In genomic region chr7:46685051-46685450, GRCh38 we compare ENCODE assay signal across 23 cellular contexts.
DNase-seq lines count a peak whose midpoint lies in the region; ATAC-seq, FAIRE-seq and TF ChIP-seq lines count a peak whose summit lies in the region.
"Had no signal": no experiment of that assay in that cellular context is flagged by ENCODE, and none has a peak within 500 bp of the region (broad histone marks: within the 10 kb centered on the region; RNA-seq: fewer than 3 reads in every experiment).

No MANE protein-coding gene starts in this region.

- FAIRE-seq in endothelial cell of umbilical vein (lab: Jason Lieb, UNC) (peak; percentile 63), pancreas (lab: Jason Lieb, UNC) (no peak), small intestine (lab: Jason Lieb, UNC) (no peak)
- FAIRE-seq: GM18507, H54, TTC549 had no signal

- ATAC-seq in PC-3 (peak; percentile 51), pancreas (peak in 3 of 4 donors; percentile 34 to 91 (median 72)), Right ventricle myocardium inferior (no peak)
- ATAC-seq: effector memory CD8-positive, alpha-beta T cell; stimulated activated effector memory CD8-positive, alpha-beta T cell treated with anti-CD3 and anti-CD28 coated beads, Interleukin-12 subunit alpha, Interleukin-12 subunit beta, amount 100 ng/mL, for 72 hours had no signal

- H3K36me3 ChIP-seq in PC-3 (ENCODE audit: low read depth, low read length) (no peaks in the 10 kb centered on the region), endothelial cell of umbilical vein (ENCODE audit: control insufficient read depth in 2 of 2, extremely low read depth in 1 of 2, insufficient read depth in 2 of 2, low read length in 2 of 2) (no peaks in the 10 kb centered on the region), pancreas (no peaks in the 10 kb centered on the region), small intestine (ENCODE audit: control insufficient read depth in 2 of 2, insufficient read depth in 2 of 2, low read length in 2 of 2) (no peaks in the 10 kb centered on the region)
- H3K36me3 ChIP-seq: BLaER1 treated with 17β-estradiol and CSF1 and Interleukin-3, amounts not matched to agents 10 nM and 100 nM; thoracic aorta had no signal

- no peak for TF ChIP-seq POLR2A in endothelial cell of umbilical vein (IDR thresholded peaks at IDR 0.05; ENCODE audit: low read depth, low read length)

- BruUV-seq in PC-3 (replicated peaks; lab: Mats Ljungman, UMichigan) (no TSS peak), endothelial cell of umbilical vein (replicated peaks; lab: Mats Ljungman, UMichigan) (no TSS peak)

- H4K20me1 ChIP-seq in PC-3 (ENCODE audit: low read length) (no peaks in the 10 kb centered on the region), endothelial cell of umbilical vein (replicated peaks; ENCODE audit: control insufficient read depth, extremely low read depth, insufficient read depth, low read length) (no peaks in the 10 kb centered on the region)
- H4K20me1 ChIP-seq: BLaER1 treated with 17β-estradiol and CSF1 and Interleukin-3, amounts not matched to agents 10 nM and 100 nM had no signal

- H3K79me2 ChIP-seq in PC-3 (ENCODE audit: low read length) (no peaks in the 10 kb centered on the region), endothelial cell of umbilical vein (ENCODE audit: control insufficient read depth, insufficient read depth, low read length) (no peaks in the 10 kb centered on the region)

- H3K4me2 ChIP-seq in PC-3 (ENCODE audit: low read length) (no peak overlapping the region), endothelial cell of umbilical vein (ENCODE audit: insufficient read depth, low read length) (no peak overlapping the region)
- H3K4me2 ChIP-seq: BLaER1 treated with 17β-estradiol and CSF1 and Interleukin-3, amounts not matched to agents 10 nM and 100 nM; KMS-11 had no signal

- H3K27ac ChIP-seq in PC-3 (ENCODE audit: low read length) (no peak overlapping the region), endothelial cell of umbilical vein (ENCODE audit: insufficient read depth, low read depth, low read length) (no peak overlapping the region), pancreas (no peak overlapping the region), small intestine (ENCODE audit: low read depth in 1 of 2, low read length in 1 of 2) (no peak overlapping the region)
- H3K27ac ChIP-seq: BLaER1 treated with 17β-estradiol and CSF1 and Interleukin-3, amounts not matched to agents 10 nM and 100 nM; KMS-11; thoracic aorta had no signal

- H3K9me3 ChIP-seq in PC-3 (ENCODE audit: low read length) = no peaks in the 10 kb centered on the region
- H3K9me3 ChIP-seq in endothelial cell of umbilical vein (replicated peaks; ENCODE audit: control insufficient read depth, insufficient read depth, low read length) = no peaks in the 10 kb centered on the region
- no peaks in the 10 kb centered on the region for H3K9me3 ChIP-seq in pancreas
- no peaks in the 10 kb centered on the region for H3K9me3 ChIP-seq in small intestine (ENCODE audit: control insufficient read depth, low read depth)
- H3K9me3 ChIP-seq: thoracic aorta had no signal

- no peaks in the 10 kb centered on the region for H3K9me2 ChIP-seq in PC-3 (replicated peaks; ENCODE audit: low read length)

- TF ChIP-seq CTCF in PC-3 (conservative IDR thresholded peaks at IDR 0.05; ENCODE audit: low read depth, low read length) (peak; percentile 55), endothelial cell of umbilical vein (IDR thresholded peaks at IDR 0.05; ENCODE audit: extremely low read depth in 1 of 2, insufficient read depth in 1 of 2, low read depth in 1 of 2, low read length in 2 of 2) (peak in 1 of 2 donors; percentile 28), pancreas (IDR thresholded peaks at IDR 0.05) (peak in 1 of 4 donors; percentile 11)

- POLR2A ChIA-PET in PC-3 (lab: Charles Lee; ENCODE audit: unreplicated experiment) = no interaction called here
- POLR2A ChIA-PET in endothelial cell of umbilical vein (lab: Charles Lee) = no interaction called here

- H3F3A ChIP-seq in PC-3 (ENCODE audit: low read length, unreplicated experiment) = no peaks in the 10 kb centered on the region

- dilution Hi-C loops in endothelial cell of umbilical vein (cut with MboI; ENCODE audit: extremely low pct_ligation_motif_present, low sequenced_read_pairs) = no loop called here

- H2AFZ ChIP-seq in PC-3 (ENCODE audit: low read length) (no peak overlapping the region), endothelial cell of umbilical vein (ENCODE audit: low read depth, low read length) (no peak overlapping the region)

- peak; percentile 37 for DNase-seq in H4 (ENCODE audit: low spot score)
- peak; percentile 35 for DNase-seq in PC-3
- DNase-seq in endothelial cell of umbilical vein (ENCODE audit: low read depth, low spot score) = peak; percentile 31
- peak in 1 of 6 donors; percentile 10 for DNase-seq in pancreas
- DNase-seq in small intestine = no peak
- no peak for DNase-seq in NCI-H2107 treated with DMSO at 0.1 percent for 48 hours (lab: John Stamatoyannopoulos, UW; ENCODE audit: unreplicated experiment)
- DNase-seq in Right ventricle myocardium inferior (ENCODE audit: missing footprints) = no peak
- no peak for DNase-seq in Ammon's horn (ENCODE audit: low spot score)
- DNase-seq: activated CD4-positive, alpha-beta T cell treated with anti-CD3 and anti-CD28 coated beads, Interleukin-2, amount 50 U/mL, for 1 hour; activated gamma-delta T cell; amygdala; cerebellar nuclear complex; DMS 273 treated with DMSO at 0.1 percent for 48 hours; effector memory CD8-positive, alpha-beta T cell; hypothalamus; NCI-H1092 treated with DMSO at 0.1 percent for 48 hours had no signal

- H3K9ac ChIP-seq in PC-3 (ENCODE audit: low read length) = no peak overlapping the region
- H3K9ac ChIP-seq in endothelial cell of umbilical vein (replicated peaks; ENCODE audit: extremely low read depth, insufficient read depth, low read length) = no peak overlapping the region
- H3K9ac ChIP-seq: BLaER1 treated with 17β-estradiol and CSF1 and Interleukin-3, amounts not matched to agents 10 nM and 100 nM; KMS-11 had no signal

- no peak overlapping the region for H3K4me3 ChIP-seq in PC-3 (ENCODE audit: low read length)
- no peak overlapping the region for H3K4me3 ChIP-seq in endothelial cell of umbilical vein (replicated peaks in 1 of 3; ENCODE audit: insufficient read depth in 1 of 3, low read depth in 1 of 3, low read length in 3 of 3)
- no peak overlapping the region for H3K4me3 ChIP-seq in pancreas
- no peak overlapping the region for H3K4me3 ChIP-seq in small intestine (ENCODE audit: low read depth in 1 of 2, low read length in 2 of 2)
- H3K4me3 ChIP-seq: BLaER1 treated with 17β-estradiol and CSF1 and Interleukin-3, amounts not matched to agents 10 nM and 100 nM; thoracic aorta had no signal

- no peaks in the 10 kb centered on the region for H3K27me3 ChIP-seq in PC-3 (ENCODE audit: low read length)
- H3K27me3 ChIP-seq in endothelial cell of umbilical vein (ENCODE audit: control insufficient read depth in 2 of 2, insufficient read depth in 2 of 2, low read length in 2 of 2) = no peaks in the 10 kb centered on the region
- no peaks in the 10 kb centered on the region for H3K27me3 ChIP-seq in pancreas
- H3K27me3 ChIP-seq in small intestine (ENCODE audit: control insufficient read depth in 2 of 2, insufficient read depth in 2 of 2, low read length in 2 of 2) = no peaks in the 10 kb centered on the region
- H3K27me3 ChIP-seq: BLaER1 treated with 17β-estradiol and CSF1 and Interleukin-3, amounts not matched to agents 10 nM and 100 nM had no signal

- CTCF ChIA-PET in PC-3 (lab: Charles Lee) = no interaction called here
- CTCF ChIA-PET in endothelial cell of umbilical vein (lab: Charles Lee) = interaction anchor here (0.7 to 1.6 kb wide), 3 partner anchors 14 to 412 kb away, joined by 3 to 4 read pairs (median 3); no protein-coding TSS in a partner anchor

- 37 to 54% methylated on average over 2 of the region's 2 CpGs for WGBS in pancreas, 2 donors
- 54 to 78% (median 66%) methylated on average over 2 of the region's 2 CpGs for WGBS in small intestine, 3 donors

- no peaks in the 10 kb centered on the region for H3K4me1 ChIP-seq in PC-3 (ENCODE audit: insufficient read depth, low read length)
- H3K4me1 ChIP-seq in endothelial cell of umbilical vein (ENCODE audit: control insufficient read depth, extremely low read depth, insufficient read depth, low read length) = no peaks in the 10 kb centered on the region
- no peaks in the 10 kb centered on the region for H3K4me1 ChIP-seq in pancreas
- no peaks in the 10 kb centered on the region for H3K4me1 ChIP-seq in small intestine (ENCODE audit: control insufficient read depth in 2 of 2, insufficient read depth in 1 of 2, low read depth in 1 of 2, low read length in 1 of 2)

- H3K9me1 ChIP-seq in endothelial cell of umbilical vein (replicated peaks; ENCODE audit: control insufficient read depth, extremely low read depth, insufficient read depth, low read length) = no peaks in the 10 kb centered on the region

- intact Hi-C loops in PC-3 (cut with micrococcal nuclease) = no loop called here
- intact Hi-C loops in endothelial cell of umbilical vein (cut with micrococcal nuclease) = loop anchor here (1.0 kb wide), 1 partner anchor 403 kb away; no protein-coding TSS in a partner anchor
- intact Hi-C loops in pancreas (cut with DNase I) = loop anchor here in 1 of 3 donors (10.0 kb wide), 1 partner anchor 410 kb away; no protein-coding TSS in a partner anchor
- intact Hi-C loops in Right ventricle myocardium inferior (cut with DNase I) = loop anchor here (10.0 kb wide), 1 partner anchor 400 kb away; no protein-coding TSS in a partner anchor

TF ChIP-seq in endothelial cell of umbilical vein, 7 proteins besides CTCF, POLR2A, EP300 and RAD21:
- TF ChIP-seq MAX (IDR thresholded peaks at IDR 0.05; ENCODE audit: insufficient read depth, insufficient read length) (no peak), EZH2 (IDR thresholded peaks at IDR 0.05; ENCODE audit: borderline replicate concordance, low read depth, low read length, severe bottlenecking) (no peak), POLR2AphosphoS5 (IDR thresholded peaks at IDR 0.05; ENCODE audit: insufficient read depth, low read depth, low read length) (no peak), JUN (IDR thresholded peaks at IDR 0.05; ENCODE audit: borderline replicate concordance, insufficient read depth, insufficient read length, low read depth) (no peak), GATA2 (IDR thresholded peaks at IDR 0.05; ENCODE audit: insufficient read depth, insufficient read length, low read depth, low read length) (no peak), FOS (IDR thresholded peaks at IDR 0.05; ENCODE audit: borderline replicate concordance, insufficient read depth, low read length) (no peak), MYC (IDR thresholded peaks at IDR 0.05; ENCODE audit: low read depth, low read length) (no peak)
TF ChIP-seq in endothelial cell of umbilical vein: peak in this region for 0.

Comparison
In these comparisons a context has a peak if more than half of its experiments do, and no peak if none do; other contexts are left out.
1. DNase-seq: peak in H4 (single experiment), PC-3 (single experiment) and endothelial cell of umbilical vein (single experiment); none in small intestine (single experiment), NCI-H2107 treated with DMSO at 0.1 percent for 48 hours (single experiment), Right ventricle myocardium inferior (single experiment) and Ammon's horn (single experiment).